Comparison of ENCODE assay signal across 8 cellular contexts in genomic region chr16:46386840-46387498, GRCh38.
A peak's percentile ranks its signal among the peaks of the same experiment; 100 is the strongest.
DNase-seq lines count a peak whose midpoint lies in the region; ATAC-seq and TF ChIP-seq lines count a peak whose summit lies in the region.
"Not testable (repeated sequence)": the region's sequence is repeated elsewhere in the genome, so short reads cannot be mapped to it uniquely, and the experiment has no call there.

No MANE protein-coding gene starts in this region.

- CTCF ChIA-PET in Calu3 (lab: Charles Lee): not testable (repeated sequence)

- not testable (repeated sequence) for H2AFZ ChIP-seq in Karpas-422 (ENCODE audit: low read length)

- H3K27ac ChIP-seq in Karpas-422 (ENCODE audit: low read length): not testable (repeated sequence)

- not testable (repeated sequence) for H3K36me3 ChIP-seq in Karpas-422 (ENCODE audit: insufficient read depth, low read length)

- not testable (repeated sequence) for BruUV-seq in Calu3 (replicated peaks; lab: Mats Ljungman, UMichigan)

- not testable (repeated sequence) for H3K4me3 ChIP-seq in Karpas-422 (ENCODE audit: low read length); epithelial cell of esophagus (ENCODE audit: low read length)

- H3K9me3 ChIP-seq in Karpas-422 (ENCODE audit: low read length): not testable (repeated sequence)

- not testable (repeated sequence) for H3K4me3 Mint-ChIP-seq in Calu3 (ENCODE audit: low read depth, unreplicated experiment); activated T-helper 17 cell treated with anti-CD3 and anti-CD28 coated beads, Interleukin-2, amount 50 U/mL, for 72 hours; memory B cell; stimulated activated naive B cell treated with anti-CD40 and anti-IgM and Interleukin-4, amounts not matched to agents 10 μg/mL and 1 μg/mL and 100 μg/mL, for 72 hours

- not testable (repeated sequence) for H3K27ac Mint-ChIP-seq in Calu3 (ENCODE audit: unreplicated experiment); activated T-helper 17 cell treated with anti-CD3 and anti-CD28 coated beads, Interleukin-2, amount 50 U/mL, for 72 hours; memory B cell; stimulated activated naive B cell treated with anti-CD40 and anti-IgM and Interleukin-4, amounts not matched to agents 10 μg/mL and 1 μg/mL and 100 μg/mL, for 72 hours

- H3K36me3 Mint-ChIP-seq in Calu3 (ENCODE audit: insufficient read depth, unreplicated experiment); activated T-helper 17 cell treated with anti-CD3 and anti-CD28 coated beads, Interleukin-2, amount 50 U/mL, for 72 hours (ENCODE audit: low read depth); memory B cell: not testable (repeated sequence)
- H3K36me3 Mint-ChIP-seq in stimulated activated naive B cell treated with anti-CD40 and anti-IgM and Interleukin-4, amounts not matched to agents 10 μg/mL and 1 μg/mL and 100 μg/mL, for 72 hours: peaks cover 7 to 12% of the 10 kb centered on the region in 2 donors

- intact Hi-C loops in Calu3 (cut with micrococcal nuclease; ENCODE audit: unreplicated experiment): not testable (repeated sequence)

- not testable (repeated sequence) for H4K20me1 ChIP-seq in Karpas-422 (ENCODE audit: insufficient read depth, low read depth, low read length)

- DNase-seq in Calu3: peak; percentile 42
- peak; percentile 46 for DNase-seq in Karpas-422
- DNase-seq in epithelial cell of esophagus (ENCODE audit: low read depth): peak; percentile 4
- peak; percentile 77 to 90 for DNase-seq in memory B cell (ENCODE audit: low spot score in 2 of 2)
- DNase-seq in stimulated activated naive B cell treated with anti-CD40 and anti-IgM and Interleukin-4, amounts not matched to agents 10 μg/mL and 1 μg/mL and 100 μg/mL, for 72 hours: peak; percentile 78

- not testable (repeated sequence) for H3K79me2 ChIP-seq in Karpas-422 (ENCODE audit: low read length)

- not testable (repeated sequence) for H3K9ac ChIP-seq in Karpas-422 (ENCODE audit: low read length)

- not testable (repeated sequence) for H3K4me2 ChIP-seq in Karpas-422 (ENCODE audit: low read depth, low read length, poor library complexity, severe bottlenecking)

- not testable (repeated sequence) for H3K27me3 Mint-ChIP-seq in Calu3 (ENCODE audit: unreplicated experiment); activated T-helper 17 cell treated with anti-CD3 and anti-CD28 coated beads, Interleukin-2, amount 50 U/mL, for 72 hours; memory B cell; stimulated activated naive B cell treated with anti-CD40 and anti-IgM and Interleukin-4, amounts not matched to agents 10 μg/mL and 1 μg/mL and 100 μg/mL, for 72 hours

- not testable (repeated sequence) for TF ChIP-seq CTCF in Calu3 (IDR thresholded peaks at IDR 0.05; ENCODE audit: unreplicated experiment); epithelial cell of esophagus (IDR thresholded peaks at IDR 0.05; ENCODE audit: insufficient read depth, low read depth, low read length, missing control alignments)

- ATAC-seq in GM21367 (IDR thresholded peaks at IDR 0.05; ENCODE audit: unreplicated experiment): peak; percentile 4
- peak; percentile 10 for ATAC-seq in HG02885 (IDR thresholded peaks at IDR 0.05; ENCODE audit: poor library complexity, unreplicated experiment)
- ATAC-seq in activated T-helper 17 cell treated with anti-CD3 and anti-CD28 coated beads, Interleukin-2, amount 50 U/mL, for 72 hours (replicated peaks): peak; percentile 3
- peak; percentile 4 for ATAC-seq in memory B cell (ENCODE audit: low read depth)
- peak; percentile 10 to 11 for ATAC-seq in stimulated activated naive B cell treated with anti-CD40 and anti-IgM and Interleukin-4, amounts not matched to agents 10 μg/mL and 1 μg/mL and 100 μg/mL, for 72 hours (replicated peaks)

- peaks cover 12% of the 10 kb centered on the region for H3K9me3 Mint-ChIP-seq in Calu3 (ENCODE audit: low read depth, unreplicated experiment)
- H3K9me3 Mint-ChIP-seq in activated T-helper 17 cell treated with anti-CD3 and anti-CD28 coated beads, Interleukin-2, amount 50 U/mL, for 72 hours; memory B cell: not testable (repeated sequence)
- H3K9me3 Mint-ChIP-seq in stimulated activated naive B cell treated with anti-CD40 and anti-IgM and Interleukin-4, amounts not matched to agents 10 μg/mL and 1 μg/mL and 100 μg/mL, for 72 hours: peaks cover 14 to 19% of the 10 kb centered on the region in 2 donors

- H3K4me1 ChIP-seq in Karpas-422 (ENCODE audit: low read length): not testable (repeated sequence)

- H3K4me1 Mint-ChIP-seq in Calu3 (ENCODE audit: low read depth, unreplicated experiment); activated T-helper 17 cell treated with anti-CD3 and anti-CD28 coated beads, Interleukin-2, amount 50 U/mL, for 72 hours; memory B cell; stimulated activated naive B cell treated with anti-CD40 and anti-IgM and Interleukin-4, amounts not matched to agents 10 μg/mL and 1 μg/mL and 100 μg/mL, for 72 hours: not testable (repeated sequence)

- not testable (repeated sequence) for H3K27me3 ChIP-seq in Karpas-422 (ENCODE audit: low read length)

- H3K9me2 ChIP-seq in Karpas-422 (replicated peaks; ENCODE audit: insufficient read depth, low read length): not testable (repeated sequence)

Comparison
In these comparisons a context has a peak if more than half of its experiments do, and no peak if none do; other contexts are left out.
1. DNase-seq: peak in every context shown above with its lines; median percentile 84 in memory B cell; 78 in stimulated activated naive B cell treated with anti-CD40 and anti-IgM and Interleukin-4, amounts not matched to agents 10 μg/mL and 1 μg/mL and 100 μg/mL, for 72 hours; 46 in Karpas-422; 42 in Calu3; 4 in epithelial cell of esophagus.